ENCODE assay signal across 30 cellular contexts in genomic region chr20:57106030-57106682, GRCh38.
DNase-seq lines count a peak whose midpoint lies in the region; ATAC-seq, FAIRE-seq and TF ChIP-seq lines count a peak whose summit lies in the region.
"Had no signal": no experiment of that assay in that cellular context is flagged by ENCODE, and none has a peak within 500 bp of the region (broad histone marks: within the 10 kb centered on the region; RNA-seq: fewer than 3 reads in every experiment).

No MANE protein-coding gene starts in this region.

- H3K4me3 ChIP-seq in mesendoderm (ENCODE audit: low read length) = no peak overlapping the region
- H3K4me3 ChIP-seq: BLaER1, colonic mucosa, gastroesophageal sphincter, hepatocyte, mucosa of descending colon, SJCRH30 had no signal

- no peak overlapping the region for H3K23ac ChIP-seq in mesendoderm (ENCODE audit: low read length)

- no peaks in the 10 kb centered on the region for H3K79me1 ChIP-seq in mesendoderm (ENCODE audit: low read length)

- no peak overlapping the region for H4K8ac ChIP-seq in mesendoderm (ENCODE audit: low read depth, low read length)

- H4K5ac ChIP-seq in mesendoderm (ENCODE audit: low read length) = no peak overlapping the region

- H2BK15ac ChIP-seq in mesendoderm (replicated peaks; ENCODE audit: low read depth) = no peak overlapping the region

- ATAC-seq in HG03139 (IDR thresholded peaks at IDR 0.05; ENCODE audit: unreplicated experiment) (no peak), GM19467 (IDR thresholded peaks at IDR 0.05; ENCODE audit: unreplicated experiment) (no peak), GM21576 (IDR thresholded peaks at IDR 0.05; ENCODE audit: unreplicated experiment) (no peak)
- ATAC-seq: activated naive CD8-positive, alpha-beta T cell treated with anti-CD3 and anti-CD28 coated beads, Interleukin-2, amount 50 U/mL, for 24 hours; activated T-cell treated with anti-CD3 and anti-CD28 coated beads, Interleukin-2, amount 50 U/mL, for 72 hours; gastroesophageal sphincter; left colon; mucosa of descending colon; natural killer cell; Panc1; stimulated activated effector memory CD8-positive, alpha-beta T cell treated with anti-CD3 and anti-CD28 coated beads, Interleukin-12 subunit alpha, Interleukin-12 subunit beta, amount 100 ng/mL, for 72 hours had no signal

- no peak overlapping the region for H3K4ac ChIP-seq in mesendoderm (ENCODE audit: low read depth, low read length)

- no peak overlapping the region for H2BK120ac ChIP-seq in mesendoderm (ENCODE audit: low read depth, low read length)

- no peak for TF ChIP-seq RAD21 in Ishikawa (IDR thresholded peaks at IDR 0.05; ENCODE audit: low read depth)

- no peak overlapping the region for H3K4me2 ChIP-seq in mesendoderm (ENCODE audit: low read length)
- H3K4me2 ChIP-seq: BLaER1, hepatocyte had no signal

- H3K4me1 ChIP-seq in mesendoderm (ENCODE audit: control insufficient read depth, low read depth, low read length) = no peaks in the 10 kb centered on the region
- H3K4me1 ChIP-seq: colonic mucosa had no signal

- no peak for TF ChIP-seq EP300 in Ishikawa (IDR thresholded peaks at IDR 0.05; ENCODE audit: borderline replicate concordance)

- H2BK5ac ChIP-seq in mesendoderm (ENCODE audit: low read length) = no peak overlapping the region

- WGBS in mesendoderm (ENCODE audit: extremely low coverage, insufficient coverage, low lambda C conversion rate) = no CpG with 5 or more reads among the region's 12 CpGs

- DNase-seq in GM18507 (ENCODE audit: extremely low spot score, insufficient read length, low read depth) = no peak
- peak; percentile 44 for DNase-seq in SK-MEL-5 (ENCODE audit: low read depth, low spot score)
- DNase-seq in mesendoderm = peak; percentile 50
- no peak for DNase-seq in NCI-H146 treated with DMSO at 0.1 percent for 48 hours (lab: John Stamatoyannopoulos, UW; ENCODE audit: unreplicated experiment)
- DNase-seq: activated CD4-positive, alpha-beta T cell treated with anti-CD3 and anti-CD28 coated beads, Interleukin-2, amount 50 U/mL, for 48 hours; activated naive CD4-positive, alpha-beta T cell; activated naive CD8-positive, alpha-beta T cell treated with anti-CD3 and anti-CD28 coated beads, Interleukin-2, amount 50 U/mL, for 24 hours; activated T-cell treated with anti-CD3 and anti-CD28 coated beads, Interleukin-2, amount 50 U/mL, for 72 hours; colonic mucosa; effector CD4-positive, alpha-beta T cell; immature natural killer cell; IMR-90; left colon; mucosa of descending colon; natural killer cell; NCI-H1105; NCI-H2029; NCI-H524 treated with DMSO at 0.1 percent for 48 hours; SJCRH30 had no signal

- FAIRE-seq in GM18507 (lab: Jason Lieb, UNC) = peak; percentile 9
- FAIRE-seq: astrocyte, G401.6 had no signal

- H2AK5ac ChIP-seq in mesendoderm (ENCODE audit: low read length) = no peak overlapping the region

- H3K79me2 ChIP-seq in mesendoderm (ENCODE audit: control insufficient read depth, insufficient read depth, low read length) = no peaks in the 10 kb centered on the region
- H3K79me2 ChIP-seq: hepatocyte had no signal

- in situ Hi-C loops in SK-MEL-5 (cut with HindIII; ENCODE audit: low pct_unique_long_range_greater_than_20kb, low sequenced_read_pairs) = no loop called here

- H3K27me3 ChIP-seq in mesendoderm (ENCODE audit: insufficient read depth, low read length, poor library complexity) = no peaks in the 10 kb centered on the region
- H3K27me3 ChIP-seq: BLaER1, colonic mucosa, hepatocyte, SJCRH30 had no signal

- no peak overlapping the region for H3K18ac ChIP-seq in mesendoderm (ENCODE audit: low read length)

- H3K36me3 ChIP-seq in mesendoderm (ENCODE audit: control insufficient read depth, insufficient read depth, low read length) = no peaks in the 10 kb centered on the region
- H3K36me3 ChIP-seq: BLaER1, colonic mucosa, gastroesophageal sphincter, SJCRH30 had no signal

- H3K56ac ChIP-seq in mesendoderm (ENCODE audit: low read length) = no peak overlapping the region

- H3K9ac ChIP-seq in mesendoderm (ENCODE audit: low read length) = no peak overlapping the region
- H3K9ac ChIP-seq: BLaER1 had no signal

- no peak overlapping the region for H3K27ac ChIP-seq in mesendoderm (ENCODE audit: low read depth, low read length)
- H3K27ac ChIP-seq: BLaER1, colonic mucosa, gastroesophageal sphincter, hepatocyte, SJCRH30 had no signal

TF ChIP-seq in Ishikawa, 13 proteins besides CTCF, POLR2A, EP300 and RAD21:
- TF ChIP-seq TEAD4 (IDR thresholded peaks at IDR 0.05) = no peak
- no peak for TF ChIP-seq FOXM1 (IDR thresholded peaks at IDR 0.05; ENCODE audit: borderline replicate concordance, low read depth)
- TF ChIP-seq YY1 (IDR thresholded peaks at IDR 0.05; ENCODE audit: low read depth) = no peak
- TF ChIP-seq USF1 (IDR thresholded peaks at IDR 0.05) = peak; percentile 68
- TF ChIP-seq REST (IDR thresholded peaks at IDR 0.05; ENCODE audit: low read depth) = no peak

Comparison
In these comparisons a context has a peak if more than half of its experiments do, and no peak if none do; other contexts are left out.
1. DNase-seq: peak in SK-MEL-5 (single experiment) and mesendoderm (single experiment); none in GM18507 (single experiment) and NCI-H146 treated with DMSO at 0.1 percent for 48 hours (single experiment).